1 cellular context compared by ENCODE assay signal in genomic region chr9:126327016-126327749, GRCh38.
TF ChIP-seq lines count a peak whose summit lies in the region.

No MANE protein-coding gene starts in this region.

TF ChIP-seq in WTC11, 78 proteins besides CTCF, POLR2A, EP300 and RAD21 (continued from another document):
- TF ChIP-seq AFF4 (CRISPR knock-in tag; IDR thresholded peaks at IDR 0.05; ENCODE audit: borderline replicate concordance) (no peak), GTF2I (CRISPR knock-in tag; conservative IDR thresholded peaks at IDR 0.05) (no peak)
